In the genomic region with DNA sequence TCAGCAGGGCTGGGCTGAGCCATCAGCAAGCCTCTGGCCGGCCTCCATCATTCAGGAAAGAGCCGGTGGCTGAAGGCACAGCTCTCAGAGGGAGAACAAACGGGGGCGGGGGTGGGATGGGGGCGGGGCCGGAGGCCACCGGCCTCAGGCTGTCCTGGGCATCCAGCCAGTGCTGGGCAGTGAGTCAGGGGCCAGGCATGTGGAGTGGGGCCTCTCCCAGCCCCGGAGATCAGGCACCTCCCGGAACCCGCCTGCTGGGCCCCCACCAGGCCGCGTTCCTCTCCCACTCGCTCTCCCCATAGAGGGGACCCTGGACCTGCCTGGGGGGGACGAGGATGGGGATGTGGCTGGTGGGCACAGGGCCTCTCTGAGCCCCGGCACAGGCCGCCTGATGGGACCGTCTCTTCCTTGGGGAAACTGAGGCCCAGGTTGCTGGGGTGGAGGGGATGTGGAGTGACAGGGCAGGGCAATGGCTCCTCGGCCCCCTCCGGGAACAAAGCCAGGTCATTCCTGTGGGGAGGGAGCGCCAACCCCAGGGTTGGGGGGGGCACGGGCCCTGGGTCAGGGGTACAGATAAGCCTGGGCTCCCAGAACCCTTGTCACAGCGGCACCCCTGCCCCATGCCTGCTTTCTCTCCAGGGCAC, we compare ENCODE assay signal across 1 cellular context.
TF ChIP-seq lines count a peak whose summit lies in the region.

No MANE protein-coding gene starts in this region.

TF ChIP-seq in endothelial cell of umbilical vein, 7 proteins besides CTCF, POLR2A, EP300 and RAD21:
- TF ChIP-seq GATA2 (IDR thresholded peaks at IDR 0.05; ENCODE audit: insufficient read depth, insufficient read length, low read depth, low read length) (no peak), EZH2 (IDR thresholded peaks at IDR 0.05; ENCODE audit: borderline replicate concordance, low read depth, low read length, severe bottlenecking) (no peak), POLR2AphosphoS5 (IDR thresholded peaks at IDR 0.05; ENCODE audit: insufficient read depth, low read depth, low read length) (peak; percentile 94), MAX (IDR thresholded peaks at IDR 0.05; ENCODE audit: insufficient read depth, insufficient read length) (no peak), FOS (IDR thresholded peaks at IDR 0.05; ENCODE audit: borderline replicate concordance, insufficient read depth, low read length) (peak; percentile 68), MYC (IDR thresholded peaks at IDR 0.05; ENCODE audit: low read depth, low read length) (peak; percentile 35), JUN (IDR thresholded peaks at IDR 0.05; ENCODE audit: borderline replicate concordance, insufficient read depth, insufficient read length, low read depth) (peak; percentile 51)
TF ChIP-seq in endothelial cell of umbilical vein: peak in this region for 4.
